10 cellular contexts compared by ENCODE assay signal in the genomic region with DNA sequence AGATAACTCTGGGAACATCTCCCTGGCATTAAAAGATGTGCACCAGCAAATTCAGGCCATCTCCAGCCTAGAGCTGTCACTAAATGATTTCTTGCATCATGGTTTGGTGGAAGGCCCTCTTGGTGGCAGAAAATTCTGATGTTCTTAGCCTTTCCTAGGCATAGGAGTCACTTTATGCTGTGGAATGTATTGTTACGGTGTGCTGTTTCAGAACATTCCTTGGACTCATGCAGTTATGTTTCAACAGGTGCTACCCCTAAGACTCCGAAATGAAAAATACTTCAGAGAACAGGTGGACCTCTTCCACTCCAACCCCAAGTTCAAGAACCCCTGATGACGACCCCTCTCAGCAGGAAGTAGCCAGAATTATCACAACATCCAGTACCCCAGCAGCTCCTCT. TPM values are rescaled to one million over a fixed set of nuclear protein-coding genes. Genes with fewer than 3 reads are reported as not detected.
DNase-seq lines count a peak whose midpoint lies in the region; ATAC-seq and TF ChIP-seq lines count a peak whose summit lies in the region.
"Had no signal": no experiment of that assay in that cellular context is flagged by ENCODE, and none has a peak within 500 bp of the region (broad histone marks: within the 10 kb centered on the region; RNA-seq: fewer than 3 reads in every experiment).

No MANE protein-coding gene starts in this region.

- no peak overlapping the region for H3K4me2 ChIP-seq in OCI-LY1 (ENCODE audit: low read length)

- ATAC-seq in activated naive CD4-positive, alpha-beta T cell treated with anti-CD3 and anti-CD28 coated beads, Interleukin-2, amount 50 U/mL, for 72 hours, result no peak
- ATAC-seq in activated T-cell treated with anti-CD3 and anti-CD28 coated beads, Interleukin-2, amount 50 U/mL, for 72 hours (replicated peaks in 1 of 2), result no peak

- H2AFZ ChIP-seq in OCI-LY1 (ENCODE audit: low read length), result no peak overlapping the region

- H3K9ac ChIP-seq in OCI-LY1 (ENCODE audit: low read length), result no peak overlapping the region

- H3K4me3 Mint-ChIP-seq in activated T-cell treated with anti-CD3 and anti-CD28 coated beads, Interleukin-2, amount 50 U/mL, for 72 hours, result no peak overlapping the region

- TF ChIP-seq EP300 in sigmoid colon (IDR thresholded peaks at IDR 0.05), result no peak

- no peaks in the 10 kb centered on the region for H4K20me1 ChIP-seq in OCI-LY1 (ENCODE audit: insufficient read depth, low read length)

- no peaks in the 10 kb centered on the region for H3K79me2 ChIP-seq in OCI-LY1 (ENCODE audit: insufficient read depth, low read length)

- H3K27ac ChIP-seq in OCI-LY1 (ENCODE audit: low read depth, low read length, poor library complexity, severe bottlenecking), result no peak overlapping the region
- H3K27ac ChIP-seq in sigmoid colon, result peak overlapping the region in 3 of 4 donors; percentile 75 to 86 (median 79)

- H3K4me3 ChIP-seq in OCI-LY1 (ENCODE audit: low read depth, low read length, poor library complexity, severe bottlenecking), result no peak overlapping the region
- H3K4me3 ChIP-seq in sigmoid colon, result no peak overlapping the region
- H3K4me3 ChIP-seq: SK-N-MC had no signal

- no peak for TF ChIP-seq POLR2A in sigmoid colon (IDR thresholded peaks at IDR 0.05)

- H3K9me3 Mint-ChIP-seq in activated naive CD4-positive, alpha-beta T cell treated with anti-CD3 and anti-CD28 coated beads, Interleukin-2, amount 50 U/mL, for 72 hours, result no peaks in the 10 kb centered on the region
- H3K9me3 Mint-ChIP-seq in activated T-cell treated with anti-CD3 and anti-CD28 coated beads, Interleukin-2, amount 50 U/mL, for 72 hours, result peaks cover 0 to 2% of the 10 kb centered on the region in 2 donors

- H3K36me3 ChIP-seq in OCI-LY1 (ENCODE audit: insufficient read depth, low read length), result no peaks in the 10 kb centered on the region; the same call in 1 of the 2 replicates
- no peaks in the 10 kb centered on the region for H3K36me3 ChIP-seq in sigmoid colon

- H3K36me3 Mint-ChIP-seq in activated naive CD4-positive, alpha-beta T cell treated with anti-CD3 and anti-CD28 coated beads, Interleukin-2, amount 50 U/mL, for 72 hours, result no peaks in the 10 kb centered on the region
- H3K36me3 Mint-ChIP-seq in activated T-cell treated with anti-CD3 and anti-CD28 coated beads, Interleukin-2, amount 50 U/mL, for 72 hours (ENCODE audit: insufficient read depth in 2 of 2), result peaks cover 0 to 1% of the 10 kb centered on the region in 2 donors

- H3K9me3 ChIP-seq in OCI-LY1 (ENCODE audit: low read length), result no peaks in the 10 kb centered on the region
- no peaks in the 10 kb centered on the region for H3K9me3 ChIP-seq in sigmoid colon

- H3K27ac Mint-ChIP-seq in activated naive CD4-positive, alpha-beta T cell treated with anti-CD3 and anti-CD28 coated beads, Interleukin-2, amount 50 U/mL, for 72 hours, result no peak overlapping the region
- no peak overlapping the region for H3K27ac Mint-ChIP-seq in activated T-cell treated with anti-CD3 and anti-CD28 coated beads, Interleukin-2, amount 50 U/mL, for 72 hours

- H3K4me1 Mint-ChIP-seq in activated T-cell treated with anti-CD3 and anti-CD28 coated beads, Interleukin-2, amount 50 U/mL, for 72 hours (ENCODE audit: low read depth), result no peaks in the 10 kb centered on the region

- WGBS in sigmoid colon, 2 donors, result 68 to 83% methylated on average over 3 of the region's 3 CpGs

- H3K27me3 Mint-ChIP-seq in activated T-cell treated with anti-CD3 and anti-CD28 coated beads, Interleukin-2, amount 50 U/mL, for 72 hours (ENCODE audit: low read depth), result no peaks in the 10 kb centered on the region

- TF ChIP-seq CTCF in GM12872 (IDR thresholded peaks at IDR 0.05; ENCODE audit: insufficient read depth, low read depth, low read length) (peak; percentile 44; the same call in 2 of the 3 replicates), OCI-LY1 (IDR thresholded peaks at IDR 0.05; ENCODE audit: low read length) (peak; percentile 53), sigmoid colon (IDR thresholded peaks at IDR 0.05) (no peak)

- intact Hi-C loops in sigmoid colon (cut with DNase I), result loop anchor here (2.0 kb wide), 1 partner anchor 20 kb away; the partner anchor contains the start of gene PAPSS1

- H3K9me2 ChIP-seq in OCI-LY1 (ENCODE audit: low read depth, low read length), result no peaks in the 10 kb centered on the region

- DNase-seq in fibroblast of gingiva (ENCODE audit: low read depth) (peak; percentile 9), sigmoid colon (no peak), ecto neural progenitor cell (ENCODE audit: low spot score) (no peak)
- DNase-seq in stimulated activated naive CD4-positive, alpha-beta T cell treated with Interleukin-2 at 50 U/mL for 16 hours (lab: John Stamatoyannopoulos, UW), result no peak
- DNase-seq in activated naive CD4-positive, alpha-beta T cell treated with anti-CD3 and anti-CD28 coated beads, Interleukin-2, amount 50 U/mL, for 72 hours (ENCODE audit: low spot score in 2 of 2), result no peak
- DNase-seq in activated T-cell treated with anti-CD3 and anti-CD28 coated beads, Interleukin-2, amount 50 U/mL, for 72 hours, result no peak
- DNase-seq: activated T-cell treated with anti-CD3 and anti-CD28 coated beads for 4 hours had no signal

- H3K27me3 ChIP-seq in OCI-LY1 (ENCODE audit: insufficient read depth, low read length) (no peaks in the 10 kb centered on the region), sigmoid colon (no peaks in the 10 kb centered on the region)

- no peaks in the 10 kb centered on the region for H3F3A ChIP-seq in OCI-LY1 (ENCODE audit: insufficient read depth, low read length)

- H3K4me1 ChIP-seq in OCI-LY1 (ENCODE audit: insufficient read depth, low read length, severe bottlenecking) (no peaks in the 10 kb centered on the region), sigmoid colon (peaks cover 0 to 35% (median 19%) of the 10 kb centered on the region in 4 donors)

RNA-seq across cellular contexts. Expression of gene PAPSS1, which starts 20.3 kb away (rescaled TPM):
- 10 to 100 TPM; 25.5 to 30.0 (median 28.8) TPM for total RNA-seq in sigmoid colon
- polyA plus RNA-seq in sigmoid colon, result 10 to 100 TPM; 20.6 to 21.6 (median 21.4) TPM
- 10 to 100 TPM; 35.8 to 46.5 TPM for total RNA-seq in activated naive CD4-positive, alpha-beta T cell treated with anti-CD3 and anti-CD28 coated beads, Interleukin-2, amount 50 U/mL, for 72 hours
- 10 to 100 TPM; 31.6 to 33.2 TPM for total RNA-seq in activated T-cell treated with anti-CD3 and anti-CD28 coated beads, Interleukin-2, amount 50 U/mL, for 72 hours

Comparison
In these comparisons a context has a peak if more than half of its experiments do, and no peak if none do; other contexts are left out.
1. CTCF ChIP-seq: peak in GM12872 (single experiment) and OCI-LY1 (single experiment); none in sigmoid colon (0 of 4).